ENCODE assay signal across 1 cellular context in the genomic region with DNA sequence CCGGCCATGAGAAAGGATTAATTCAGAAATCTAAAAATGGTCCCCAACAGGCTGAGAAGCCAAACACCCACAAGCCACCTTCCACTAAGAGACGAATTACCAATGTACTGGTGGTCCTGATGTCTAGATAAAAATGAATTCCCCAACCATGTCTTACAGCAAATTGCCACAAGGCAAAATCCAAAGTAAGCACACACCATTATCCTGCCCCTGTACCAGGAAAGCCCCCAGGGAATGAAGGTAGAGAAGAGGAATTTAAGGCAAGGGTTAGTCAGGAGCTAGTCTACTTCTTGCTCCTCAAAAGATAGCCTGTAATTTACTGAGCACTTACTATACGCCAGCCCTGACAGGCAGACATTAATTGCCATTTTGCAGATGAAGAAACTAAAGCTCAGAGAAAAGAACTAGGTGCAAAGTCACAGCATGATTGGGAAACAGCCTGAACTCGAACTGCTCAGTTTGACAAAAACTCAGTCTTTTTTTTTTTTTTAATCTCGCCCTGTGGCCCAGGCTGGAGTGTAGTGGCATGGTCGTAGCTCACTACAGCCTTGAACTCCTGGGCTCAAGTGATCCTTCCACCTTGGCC.
TF ChIP-seq lines count a peak whose summit lies in the region.

No MANE protein-coding gene starts in this region.

TF ChIP-seq in H1, 55 proteins besides CTCF, POLR2A, EP300 and RAD21 (continued from another document):
- TF ChIP-seq RNF2 (IDR thresholded peaks at IDR 0.05; ENCODE audit: borderline replicate concordance, low read depth, low read length, missing control alignments, poor library complexity, severe bottlenecking), result no peak
- TF ChIP-seq TCF12 (IDR thresholded peaks at IDR 0.05; ENCODE audit: low read depth, low read length), result no peak
